12 cellular contexts compared by ENCODE assay signal in genomic region chr15:35784745-35785144, GRCh38.
A peak's percentile ranks its signal among the peaks of the same experiment; 100 is the strongest.
DNase-seq lines count a peak whose midpoint lies in the region; ATAC-seq and TF ChIP-seq lines count a peak whose summit lies in the region.
"Had no signal": no experiment of that assay in that cellular context is flagged by ENCODE, and none has a peak within 500 bp of the region (broad histone marks: within the 10 kb centered on the region; RNA-seq: fewer than 3 reads in every experiment).

No MANE protein-coding gene starts in this region.

- H2AK9ac ChIP-seq in IMR-90 (replicated peaks; ENCODE audit: low read depth, low read length, poor library complexity), result no peak overlapping the region

- in situ Hi-C loops in IMR-90 (cut with MboI; ENCODE audit: low sequenced_read_pairs) (no loop called here), transverse colon (cut with MboI; ENCODE audit: low pct_ligation_motif_present in 1 of 4, low pct_unique_long_range_greater_than_20kb in 1 of 4, low sequenced_read_pairs in 3 of 4) (no loop called here)

- H3K36me3 ChIP-seq in BE2C (no peaks in the 10 kb centered on the region), IMR-90 (ENCODE audit: control insufficient read depth, insufficient read depth, low read length) (no peaks in the 10 kb centered on the region), endodermal cell (ENCODE audit: control insufficient read depth, insufficient read depth, low read length) (no peaks in the 10 kb centered on the region), transverse colon (no peaks in the 10 kb centered on the region), ascending aorta (no peaks in the 10 kb centered on the region)
- H3K36me3 ChIP-seq: esophagus muscularis mucosa had no signal

- no peak overlapping the region for H2BK120ac ChIP-seq in IMR-90 (ENCODE audit: low read depth, low read length)

- H3K27ac ChIP-seq in IMR-90 (ENCODE audit: insufficient read depth, low read length), result no peak overlapping the region
- H3K27ac ChIP-seq in endodermal cell (ENCODE audit: low read depth, low read length), result no peak overlapping the region
- H3K27ac ChIP-seq in transverse colon, result no peak overlapping the region
- no peak overlapping the region for H3K27ac ChIP-seq in ascending aorta
- H3K27ac ChIP-seq: esophagus muscularis mucosa had no signal

- H2BK5ac ChIP-seq in IMR-90 (ENCODE audit: low read depth, low read length, poor library complexity, severe bottlenecking), result no peak overlapping the region

- H3K9ac ChIP-seq in IMR-90 (ENCODE audit: low read depth, low read length) (no peak overlapping the region), endodermal cell (ENCODE audit: extremely low read depth, low read length, poor library complexity, severe bottlenecking) (no peak overlapping the region)

- no peak overlapping the region for H3K4me3 ChIP-seq in BE2C (ENCODE audit: low read depth, low read length)
- no peak overlapping the region for H3K4me3 ChIP-seq in IMR-90 (ENCODE audit: insufficient read depth, low read depth, low read length)
- no peak overlapping the region for H3K4me3 ChIP-seq in endodermal cell (ENCODE audit: low read length)
- H3K4me3 ChIP-seq in transverse colon, result no peak overlapping the region
- H3K4me3 ChIP-seq in ascending aorta, result no peak overlapping the region
- H3K4me3 ChIP-seq: esophagus muscularis mucosa had no signal

- H2AFZ ChIP-seq in IMR-90 (replicated peaks; ENCODE audit: low read length, poor library complexity), result no peak overlapping the region

- intact Hi-C loops in IMR-90 (cut with micrococcal nuclease) (no loop called here), transverse colon (cut with DNase I; ENCODE audit: low total_unique reads) (no loop called here), ascending aorta (cut with DNase I) (no loop called here)

- BruUV-seq in IMR-90 (replicated peaks; lab: Mats Ljungman, UMichigan), result no TSS peak

- CTCF ChIA-PET in IMR-90 (lab: Yijun Ruan, JAX), result no interaction called here

- H3K9me3 Mint-ChIP-seq in endodermal cell, result no peaks in the 10 kb centered on the region
- H3K9me3 Mint-ChIP-seq: activated B cell treated with CpG ODN at 0.5 μM for 24 hours had no signal

- H3K4me2 ChIP-seq in IMR-90 (ENCODE audit: low read depth, low read length), result no peak overlapping the region

- POLR2A ChIA-PET in IMR-90 (lab: Charles Lee; ENCODE audit: unreplicated experiment), result no interaction called here

- no peak overlapping the region for H3K4me3 Mint-ChIP-seq in endodermal cell
- H3K4me3 Mint-ChIP-seq: activated B cell treated with CpG ODN at 0.5 μM for 24 hours had no signal

- no peak for TF ChIP-seq RAD21 in IMR-90 (IDR thresholded peaks at IDR 0.05; ENCODE audit: low read length)

- H3K4me1 ChIP-seq in BE2C (0 out of 2 replicates have a peak, but pooled peaks cover 3% of the 10 kb centered on the region), IMR-90 (ENCODE audit: control insufficient read depth, insufficient read depth, low read length) (no peaks in the 10 kb centered on the region), endodermal cell (ENCODE audit: control insufficient read depth, insufficient read depth, low read length) (no peaks in the 10 kb centered on the region), transverse colon (no peaks in the 10 kb centered on the region), ascending aorta (no peaks in the 10 kb centered on the region)

- no peak overlapping the region for H3K18ac ChIP-seq in IMR-90 (ENCODE audit: low read depth, low read length)

- TF ChIP-seq POLR2A in IMR-90 (IDR thresholded peaks at IDR 0.05; ENCODE audit: low read depth, low read length) (no peak), transverse colon (IDR thresholded peaks at IDR 0.05) (no peak)

- H3K36me3 Mint-ChIP-seq in endodermal cell (ENCODE audit: low read depth), result no peaks in the 10 kb centered on the region

- H2BK15ac ChIP-seq in IMR-90 (ENCODE audit: low read depth, low read length), result no peak overlapping the region

- H2AK5ac ChIP-seq in IMR-90 (ENCODE audit: low read depth, low read length), result no peak overlapping the region

- no peak overlapping the region for H2BK20ac ChIP-seq in IMR-90 (ENCODE audit: low read depth, low read length)

- TF ChIP-seq CTCF in BE2C (IDR thresholded peaks at IDR 0.05; ENCODE audit: low read depth, low read length) (no peak), IMR-90 (conservative IDR thresholded peaks at IDR 0.05; ENCODE audit: low read depth, low read length) (no peak), endodermal cell (conservative IDR thresholded peaks at IDR 0.05) (no peak), transverse colon (IDR thresholded peaks at IDR 0.05) (no peak), ascending aorta (IDR thresholded peaks at IDR 0.05) (no peak)

- H3K9me3 ChIP-seq in BE2C (no peaks in the 10 kb centered on the region), IMR-90 (ENCODE audit: control insufficient read depth, insufficient read depth, low read length) (no peaks in the 10 kb centered on the region), endodermal cell (ENCODE audit: control insufficient read depth, low read length) (no peaks in the 10 kb centered on the region), transverse colon (no peaks in the 10 kb centered on the region), ascending aorta (no peaks in the 10 kb centered on the region)
- H3K9me3 ChIP-seq: esophagus muscularis mucosa had no signal

- no peak overlapping the region for H4K91ac ChIP-seq in IMR-90 (ENCODE audit: insufficient read depth, low read depth, low read length)

- no peaks in the 10 kb centered on the region for H4K20me1 ChIP-seq in IMR-90 (ENCODE audit: insufficient read depth, low read length)

- no peaks in the 10 kb centered on the region for H3K79me1 ChIP-seq in IMR-90 (ENCODE audit: low read depth in 1 of 2, low read length in 2 of 2)

- no CpG with 5 or more reads among the region's 2 CpGs for WGBS in IMR-90 (ENCODE audit: extremely low coverage in 2 of 2, insufficient read length in 1 of 2), 2 experiments
- 67% methylated on average over 2 of the region's 2 CpGs; no CpG with 5 or more reads in 1 of the 2 experiments for WGBS in endodermal cell (ENCODE audit: insufficient coverage in 1 of 2, insufficient read length in 1 of 2), 2 experiments
- WGBS in transverse colon (ENCODE audit: low coverage in 1 of 2), 2 donors, result 0 to 62% methylated on average over 1 to 2 of the region's 2 CpGs

- no peaks in the 10 kb centered on the region for H3K4me1 Mint-ChIP-seq in endodermal cell
- H3K4me1 Mint-ChIP-seq: activated B cell treated with CpG ODN at 0.5 μM for 24 hours had no signal

- ATAC-seq in IMR-90 (ENCODE audit: low read depth), result no peak
- no peak for ATAC-seq in activated CD4-positive, CD25-positive, alpha-beta regulatory T cell treated with anti-CD3 and anti-CD28 coated beads, Interleukin-2, amount 50 U/mL, for 24 hours

- peaks cover 2% of the 10 kb centered on the region; the same call in 1 of the 2 replicates for H3K9me1 ChIP-seq in IMR-90 (ENCODE audit: insufficient read depth, low read length)

- H3K23ac ChIP-seq in IMR-90 (ENCODE audit: low read depth, low read length), result no peak overlapping the region

- dilution Hi-C loops in IMR-90 (cut with HindIII; ENCODE audit: low sequenced_read_pairs, unreplicated experiment), result no loop called here

- H4K5ac ChIP-seq in IMR-90 (ENCODE audit: low read depth, low read length), result no peak overlapping the region

- no peak overlapping the region for H3K56ac ChIP-seq in IMR-90 (ENCODE audit: extremely low read depth, insufficient read depth, low read length)

- H3K4ac ChIP-seq in IMR-90 (ENCODE audit: low read depth, low read length), result no peak overlapping the region

- DNase-seq in BE2C, result peak; percentile 37
- DNase-seq in IMR-90, result no peak
- peak; percentile 88 for DNase-seq in NCI-H2227 (lab: John Stamatoyannopoulos, UW; ENCODE audit: unreplicated experiment)
- peak; percentile 60 for DNase-seq in endodermal cell
- no peak for DNase-seq in transverse colon
- no peak for DNase-seq in NCI-H226
- DNase-seq in ascending aorta (ENCODE audit: low spot score in 2 of 2), result no peak
- DNase-seq: activated B cell treated with CpG ODN at 0.5 μM for 24 hours, activated T-cell treated with anti-CD3 and anti-CD28 coated beads for 4 hours, OCI-M1 had no signal

- H3K14ac ChIP-seq in IMR-90 (replicated peaks; ENCODE audit: low read depth, low read length), result peak overlapping the region; percentile 35; the same call in 1 of the 2 replicates

- H3K27me3 ChIP-seq in BE2C (no peaks in the 10 kb centered on the region), IMR-90 (ENCODE audit: control insufficient read depth, insufficient read depth, low read length) (no peaks in the 10 kb centered on the region; the same call in 1 of the 2 replicates), endodermal cell (ENCODE audit: control insufficient read depth, insufficient read depth, low read length, poor library complexity, severe bottlenecking) (no peaks in the 10 kb centered on the region), transverse colon (no peaks in the 10 kb centered on the region), ascending aorta (no peaks in the 10 kb centered on the region)
- H3K27me3 ChIP-seq: esophagus muscularis mucosa had no signal

- H3K27ac Mint-ChIP-seq in endodermal cell, result no peak overlapping the region
- H3K27ac Mint-ChIP-seq: activated B cell treated with CpG ODN at 0.5 μM for 24 hours had no signal

- no peak overlapping the region for H4K8ac ChIP-seq in IMR-90 (ENCODE audit: low read depth in 2 of 2, low read length in 2 of 2)

- no peaks in the 10 kb centered on the region for H3K27me3 Mint-ChIP-seq in endodermal cell (ENCODE audit: insufficient read depth)
- H3K27me3 Mint-ChIP-seq: activated B cell treated with CpG ODN at 0.5 μM for 24 hours had no signal

- TF ChIP-seq EP300 in transverse colon (IDR thresholded peaks at IDR 0.05; ENCODE audit: low read depth), result no peak

TF ChIP-seq in IMR-90, 13 proteins besides CTCF, POLR2A, EP300 and RAD21 (continues in another document):
- no peak for TF ChIP-seq BHLHE40 (IDR thresholded peaks at IDR 0.05; ENCODE audit: low read depth, low read length)
- TF ChIP-seq CEBPB (IDR thresholded peaks at IDR 0.05; ENCODE audit: low read depth, low read length), result no peak
- TF ChIP-seq CHD1 (IDR thresholded peaks at IDR 0.05; ENCODE audit: low read depth, low read length), result no peak
- TF ChIP-seq NFE2L2 (IDR thresholded peaks at IDR 0.05; ENCODE audit: low read depth, low read length), result no peak
- no peak for TF ChIP-seq USF2 (IDR thresholded peaks at IDR 0.05; ENCODE audit: low read depth, low read length)
- no peak for TF ChIP-seq MAZ (IDR thresholded peaks at IDR 0.05; ENCODE audit: borderline replicate concordance, low read depth, low read length)
- no peak for TF ChIP-seq SMC3 (IDR thresholded peaks at IDR 0.05; ENCODE audit: low read depth, low read length)
- TF ChIP-seq MAFK (IDR thresholded peaks at IDR 0.05; ENCODE audit: low read depth, low read length), result no peak
- no peak for TF ChIP-seq FOS (IDR thresholded peaks at IDR 0.05; ENCODE audit: low read depth, low read length)

Comparison
In these comparisons a context has a peak if more than half of its experiments do, and no peak if none do; other contexts are left out.
1. DNase-seq: peak in BE2C (single experiment), NCI-H2227 (single experiment) and endodermal cell (single experiment); none in IMR-90 (single experiment), transverse colon (single experiment), NCI-H226 (single experiment) and ascending aorta (0 of 2).